Comparison of ENCODE assay signal across 1 cellular context in genomic region chr16:20741555-20742285, GRCh38.
TF ChIP-seq lines count a peak whose summit lies in the region.

A gene with protein sequence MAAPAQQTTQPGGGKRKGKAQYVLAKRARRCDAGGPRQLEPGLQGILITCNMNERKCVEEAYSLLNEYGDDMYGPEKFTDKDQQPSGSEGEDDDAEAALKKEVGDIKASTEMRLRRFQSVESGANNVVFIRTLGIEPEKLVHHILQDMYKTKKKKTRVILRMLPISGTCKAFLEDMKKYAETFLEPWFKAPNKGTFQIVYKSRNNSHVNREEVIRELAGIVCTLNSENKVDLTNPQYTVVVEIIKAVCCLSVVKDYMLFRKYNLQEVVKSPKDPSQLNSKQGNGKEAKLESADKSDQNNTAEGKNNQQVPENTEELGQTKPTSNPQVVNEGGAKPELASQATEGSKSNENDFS (minus strand): TSS chr16:20741818. CDS start chr16:20741739, 79 bp downstream.

TF ChIP-seq in HepG2, 621 proteins besides CTCF, POLR2A, EP300 and RAD21 (continued from another document and continues in another):
- TF ChIP-seq ZBTB20 (CRISPR knock-in tag; IDR thresholded peaks at IDR 0.05; ENCODE audit: borderline replicate concordance, low read depth) (peak; percentile 96), IKZF4 (CRISPR knock-in tag; IDR thresholded peaks at IDR 0.05; ENCODE audit: borderline replicate concordance, low read depth, not compliant biosample characterization) (peak; percentile 88), ZNF605 (CRISPR knock-in tag; IDR thresholded peaks at IDR 0.05) (peak; percentile 86), NPAS2 (CRISPR knock-in tag; IDR thresholded peaks at IDR 0.05; ENCODE audit: borderline replicate concordance) (no peak), LRRFIP1 (CRISPR knock-in tag; conservative IDR thresholded peaks at IDR 0.05) (no peak), SIN3B (IDR thresholded peaks at IDR 0.05; ENCODE audit: low read length) (peak; percentile 97), ZNF333 (CRISPR knock-in tag; IDR thresholded peaks at IDR 0.05; ENCODE audit: borderline replicate concordance) (peak; percentile 97), ATAD3A (CRISPR knock-in tag; IDR thresholded peaks at IDR 0.05) (peak; percentile 49; the same call in 1 of the 2 replicates), ZFP82 (CRISPR knock-in tag; IDR thresholded peaks at IDR 0.05; ENCODE audit: borderline replicate concordance) (no peak), TCF7L2 (IDR thresholded peaks at IDR 0.05; ENCODE audit: low read depth, low read length) (no peak), GATA4 (IDR thresholded peaks at IDR 0.05; ENCODE audit: borderline replicate concordance, low read depth) (peak; percentile 21; the same call in 1 of the 2 replicates), NR0B2 (CRISPR knock-in tag; IDR thresholded peaks at IDR 0.05) (peak; percentile 94), ZNF12 (CRISPR knock-in tag; IDR thresholded peaks at IDR 0.05) (peak; percentile 82), KDM3A (CRISPR knock-in tag; IDR thresholded peaks at IDR 0.05; ENCODE audit: low read depth) (peak; percentile 94), GMEB1 (CRISPR knock-in tag; IDR thresholded peaks at IDR 0.05; ENCODE audit: borderline replicate concordance) (peak; percentile 91), TOE1 (CRISPR knock-in tag; IDR thresholded peaks at IDR 0.05) (peak; percentile 80; the same call in 1 of the 2 replicates), ZNF451 (CRISPR knock-in tag; IDR thresholded peaks at IDR 0.05) (peak; percentile 86), ZNF768 (CRISPR knock-in tag; IDR thresholded peaks at IDR 0.05) (peak; percentile 88), U2AF2 (IDR thresholded peaks at IDR 0.05; ENCODE audit: low read depth, low read length) (0 out of 2 replicates have a peak, but pooled peaks have one; percentile 56), SNAPC4 (CRISPR knock-in tag; IDR thresholded peaks at IDR 0.05) (peak; percentile 87), HOXA7 (CRISPR knock-in tag; IDR thresholded peaks at IDR 0.05) (no peak), CCDC6 (CRISPR knock-in tag; IDR thresholded peaks at IDR 0.05) (peak; percentile 93), ZNF713 (CRISPR knock-in tag; IDR thresholded peaks at IDR 0.05) (no peak), ZNF335 (CRISPR knock-in tag; IDR thresholded peaks at IDR 0.05) (peak; percentile 97), ZNF232 (CRISPR knock-in tag; IDR thresholded peaks at IDR 0.05; ENCODE audit: borderline replicate concordance) (peak; percentile 91), RFXAP (CRISPR knock-in tag; IDR thresholded peaks at IDR 0.05; ENCODE audit: borderline replicate concordance) (peak; percentile 89), KLF13 (CRISPR knock-in tag; IDR thresholded peaks at IDR 0.05) (no peak; the same call in 1 of the 2 replicates), TARDBP (CRISPR knock-in tag; IDR thresholded peaks at IDR 0.05) (peak; percentile 96), ZNF878 (CRISPR knock-in tag; IDR thresholded peaks at IDR 0.05) (no peak), ZNF790 (CRISPR knock-in tag; IDR thresholded peaks at IDR 0.05; ENCODE audit: borderline replicate concordance) (peak; percentile 73; the same call in 1 of the 2 replicates), ZNF296 (CRISPR knock-in tag; conservative IDR thresholded peaks at IDR 0.05) (no peak; the same call in 1 of the 2 replicates), SOX6 (IDR thresholded peaks at IDR 0.05) (no peak), SOX6 (CRISPR knock-in tag; IDR thresholded peaks at IDR 0.05) (peak; percentile 74), NCOA2 (CRISPR knock-in tag; IDR thresholded peaks at IDR 0.05) (no peak), ELF3 (CRISPR knock-in tag; IDR thresholded peaks at IDR 0.05) (peak; percentile 83; the same call in 1 of the 2 replicates), MLLT10 (CRISPR knock-in tag; IDR thresholded peaks at IDR 0.05) (no peak)
- TF ChIP-seq, protein P1, sequence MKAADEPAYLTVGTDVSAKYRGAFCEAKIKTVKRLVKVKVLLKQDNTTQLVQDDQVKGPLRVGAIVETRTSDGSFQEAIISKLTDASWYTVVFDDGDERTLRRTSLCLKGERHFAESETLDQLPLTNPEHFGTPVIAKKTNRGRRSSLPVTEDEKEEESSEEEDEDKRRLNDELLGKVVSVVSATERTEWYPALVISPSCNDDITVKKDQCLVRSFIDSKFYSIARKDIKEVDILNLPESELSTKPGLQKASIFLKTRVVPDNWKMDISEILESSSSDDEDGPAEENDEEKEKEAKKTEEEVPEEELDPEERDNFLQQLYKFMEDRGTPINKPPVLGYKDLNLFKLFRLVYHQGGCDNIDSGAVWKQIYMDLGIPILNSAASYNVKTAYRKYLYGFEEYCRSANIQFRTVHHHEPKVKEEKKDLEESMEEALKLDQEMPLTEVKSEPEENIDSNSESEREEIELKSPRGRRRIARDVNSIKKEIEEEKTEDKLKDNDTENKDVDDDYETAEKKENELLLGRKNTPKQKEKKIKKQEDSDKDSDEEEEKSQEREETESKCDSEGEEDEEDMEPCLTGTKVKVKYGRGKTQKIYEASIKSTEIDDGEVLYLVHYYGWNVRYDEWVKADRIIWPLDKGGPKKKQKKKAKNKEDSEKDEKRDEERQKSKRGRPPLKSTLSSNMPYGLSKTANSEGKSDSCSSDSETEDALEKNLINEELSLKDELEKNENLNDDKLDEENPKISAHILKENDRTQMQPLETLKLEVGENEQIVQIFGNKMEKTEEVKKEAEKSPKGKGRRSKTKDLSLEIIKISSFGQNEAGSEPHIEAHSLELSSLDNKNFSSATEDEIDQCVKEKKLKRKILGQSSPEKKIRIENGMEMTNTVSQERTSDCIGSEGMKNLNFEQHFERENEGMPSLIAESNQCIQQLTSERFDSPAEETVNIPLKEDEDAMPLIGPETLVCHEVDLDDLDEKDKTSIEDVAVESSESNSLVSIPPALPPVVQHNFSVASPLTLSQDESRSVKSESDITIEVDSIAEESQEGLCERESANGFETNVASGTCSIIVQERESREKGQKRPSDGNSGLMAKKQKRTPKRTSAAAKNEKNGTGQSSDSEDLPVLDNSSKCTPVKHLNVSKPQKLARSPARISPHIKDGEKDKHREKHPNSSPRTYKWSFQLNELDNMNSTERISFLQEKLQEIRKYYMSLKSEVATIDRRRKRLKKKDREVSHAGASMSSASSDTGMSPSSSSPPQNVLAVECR (CRISPR knock-in tag; IDR thresholded peaks at IDR 0.05; ENCODE audit: borderline replicate concordance), result peak; percentile 98
- TF ChIP-seq, protein P2, sequence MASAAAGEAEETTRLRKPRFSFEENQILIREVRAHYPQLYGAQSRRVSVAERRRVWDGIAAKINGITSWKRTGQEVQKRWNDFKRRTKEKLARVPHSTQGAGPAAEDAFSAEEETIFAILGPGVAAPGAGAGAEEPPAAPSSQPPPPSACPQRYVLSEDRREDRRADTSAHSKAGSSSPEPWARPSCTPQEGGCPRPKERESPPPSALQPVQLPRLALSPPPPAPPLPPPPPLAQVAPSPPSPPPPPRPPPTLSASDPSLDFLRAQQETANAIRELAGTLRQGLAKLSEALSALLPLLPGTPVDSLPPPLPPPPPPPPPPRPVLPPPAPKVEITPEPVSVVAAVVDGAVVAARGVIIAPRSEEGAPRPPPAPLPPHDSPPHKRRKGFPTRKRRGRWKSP (CRISPR knock-in tag; IDR thresholded peaks at IDR 0.05), result peak; percentile 83; the same call in 1 of the 2 replicates
- TF ChIP-seq, protein P3, sequence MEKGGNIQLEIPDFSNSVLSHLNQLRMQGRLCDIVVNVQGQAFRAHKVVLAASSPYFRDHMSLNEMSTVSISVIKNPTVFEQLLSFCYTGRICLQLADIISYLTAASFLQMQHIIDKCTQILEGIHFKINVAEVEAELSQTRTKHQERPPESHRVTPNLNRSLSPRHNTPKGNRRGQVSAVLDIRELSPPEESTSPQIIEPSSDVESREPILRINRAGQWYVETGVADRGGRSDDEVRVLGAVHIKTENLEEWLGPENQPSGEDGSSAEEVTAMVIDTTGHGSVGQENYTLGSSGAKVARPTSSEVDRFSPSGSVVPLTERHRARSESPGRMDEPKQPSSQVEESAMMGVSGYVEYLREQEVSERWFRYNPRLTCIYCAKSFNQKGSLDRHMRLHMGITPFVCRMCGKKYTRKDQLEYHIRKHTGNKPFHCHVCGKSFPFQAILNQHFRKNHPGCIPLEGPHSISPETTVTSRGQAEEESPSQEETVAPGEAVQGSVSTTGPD (CRISPR knock-in tag; IDR thresholded peaks at IDR 0.05), result peak; percentile 32; the same call in 1 of the 2 replicates
- TF ChIP-seq, protein P4, sequence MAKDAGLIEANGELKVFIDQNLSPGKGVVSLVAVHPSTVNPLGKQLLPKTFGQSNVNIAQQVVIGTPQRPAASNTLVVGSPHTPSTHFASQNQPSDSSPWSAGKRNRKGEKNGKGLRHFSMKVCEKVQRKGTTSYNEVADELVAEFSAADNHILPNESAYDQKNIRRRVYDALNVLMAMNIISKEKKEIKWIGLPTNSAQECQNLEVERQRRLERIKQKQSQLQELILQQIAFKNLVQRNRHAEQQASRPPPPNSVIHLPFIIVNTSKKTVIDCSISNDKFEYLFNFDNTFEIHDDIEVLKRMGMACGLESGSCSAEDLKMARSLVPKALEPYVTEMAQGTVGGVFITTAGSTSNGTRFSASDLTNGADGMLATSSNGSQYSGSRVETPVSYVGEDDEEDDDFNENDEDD (CRISPR knock-in tag; IDR thresholded peaks at IDR 0.05; ENCODE audit: borderline replicate concordance), result peak; percentile 78; the same call in 1 of the 2 replicates
- TF ChIP-seq, protein P5, sequence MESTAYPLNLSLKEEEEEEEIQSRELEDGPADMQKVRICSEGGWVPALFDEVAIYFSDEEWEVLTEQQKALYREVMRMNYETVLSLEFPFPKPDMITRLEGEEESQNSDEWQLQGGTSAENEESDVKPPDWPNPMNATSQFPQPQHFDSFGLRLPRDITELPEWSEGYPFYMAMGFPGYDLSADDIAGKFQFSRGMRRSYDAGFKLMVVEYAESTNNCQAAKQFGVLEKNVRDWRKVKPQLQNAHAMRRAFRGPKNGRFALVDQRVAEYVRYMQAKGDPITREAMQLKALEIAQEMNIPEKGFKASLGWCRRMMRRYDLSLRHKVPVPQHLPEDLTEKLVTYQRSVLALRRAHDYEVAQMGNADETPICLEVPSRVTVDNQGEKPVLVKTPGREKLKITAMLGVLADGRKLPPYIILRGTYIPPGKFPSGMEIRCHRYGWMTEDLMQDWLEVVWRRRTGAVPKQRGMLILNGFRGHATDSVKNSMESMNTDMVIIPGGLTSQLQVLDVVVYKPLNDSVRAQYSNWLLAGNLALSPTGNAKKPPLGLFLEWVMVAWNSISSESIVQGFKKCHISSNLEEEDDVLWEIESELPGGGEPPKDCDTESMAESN (CRISPR knock-in tag; conservative IDR thresholded peaks at IDR 0.05), result peak; percentile 98
